8 cellular contexts compared by ENCODE assay signal in genomic region chr5:42948961-42949347, GRCh38.
A peak's percentile ranks its signal among the peaks of the same experiment; 100 is the strongest.
DNase-seq lines count a peak whose midpoint lies in the region; ATAC-seq, FAIRE-seq and TF ChIP-seq lines count a peak whose summit lies in the region.

No MANE protein-coding gene starts in this region.

- H3K27ac ChIP-seq in small intestine (ENCODE audit: low read depth in 1 of 2, low read length in 1 of 2) (peak overlapping the region; percentile 0 to 85), prostate gland (peak overlapping the region in 1 of 2 donors; percentile 84), aorta (ENCODE audit: low read depth in 1 of 2, low read length in 2 of 2) (no peak overlapping the region)

- H3K36me3 ChIP-seq in small intestine (ENCODE audit: control insufficient read depth in 2 of 2, insufficient read depth in 2 of 2, low read length in 2 of 2) (no peaks in the 10 kb centered on the region), prostate gland (no peaks in the 10 kb centered on the region), aorta (ENCODE audit: control insufficient read depth in 1 of 2, insufficient read depth in 2 of 2, low read length in 1 of 2) (no peaks in the 10 kb centered on the region)

- no peak for FAIRE-seq in small intestine (lab: Jason Lieb, UNC)

- no peaks in the 10 kb centered on the region for H3K4me1 ChIP-seq in small intestine (ENCODE audit: control insufficient read depth in 2 of 2, insufficient read depth in 1 of 2, low read depth in 1 of 2, low read length in 1 of 2)
- H3K4me1 ChIP-seq in prostate gland (replicated peaks), result no peaks in the 10 kb centered on the region
- H3K4me1 ChIP-seq in aorta (ENCODE audit: control insufficient read depth in 1 of 2, insufficient read depth in 2 of 2, low read length in 2 of 2), result no peaks in the 10 kb centered on the region

- DNase-seq in central memory CD8-positive, alpha-beta T cell (ENCODE audit: low spot score in 2 of 2), result no peak
- DNase-seq in small intestine (no peak), prostate gland (ENCODE audit: low spot score) (no peak), aorta (no peak), NCI-H82 treated with DMSO at 0.1 percent for 48 hours (lab: John Stamatoyannopoulos, UW; ENCODE audit: unreplicated experiment) (no peak), NOMO-1 (lab: John Stamatoyannopoulos, UW; ENCODE audit: unreplicated experiment in 2 of 2) (no peak)

- peaks cover 0 to 4% (median 0%) of the 10 kb centered on the region in 3 donors for H3K9me3 Mint-ChIP-seq in IgD-negative memory B cell
- no peaks in the 10 kb centered on the region for H3K9me3 Mint-ChIP-seq in central memory CD8-positive, alpha-beta T cell

- TF ChIP-seq POLR2A in GM18951 (IDR thresholded peaks at IDR 0.05; ENCODE audit: extremely low read depth, insufficient read depth, insufficient read length), result peak; percentile 7
- TF ChIP-seq POLR2A in prostate gland (IDR thresholded peaks at IDR 0.05), result no peak

- H3K27ac Mint-ChIP-seq in IgD-negative memory B cell, result peak overlapping the region; percentile 98 to 100 (median 98)
- H3K27ac Mint-ChIP-seq in central memory CD8-positive, alpha-beta T cell (ENCODE audit: low read depth), result peak overlapping the region; percentile 100

- peak overlapping the region; percentile 91 to 99 (median 96) for H3K4me3 Mint-ChIP-seq in IgD-negative memory B cell
- peak overlapping the region; percentile 93 for H3K4me3 Mint-ChIP-seq in central memory CD8-positive, alpha-beta T cell

- H3K27me3 ChIP-seq in small intestine (ENCODE audit: control insufficient read depth in 2 of 2, insufficient read depth in 2 of 2, low read length in 2 of 2), result peaks cover 0 to 24% of the 10 kb centered on the region in 2 donors
- H3K27me3 ChIP-seq in prostate gland (replicated peaks; ENCODE audit: insufficient read depth), result peaks cover 18% of the 10 kb centered on the region
- H3K27me3 ChIP-seq in aorta (ENCODE audit: control insufficient read depth in 1 of 2, insufficient read depth in 2 of 2, low read length in 1 of 2), result no peaks in the 10 kb centered on the region

- TF ChIP-seq CTCF in prostate gland (IDR thresholded peaks at IDR 0.05), result no peak

- H3K27me3 Mint-ChIP-seq in IgD-negative memory B cell, result no peaks in the 10 kb centered on the region
- H3K27me3 Mint-ChIP-seq in central memory CD8-positive, alpha-beta T cell, result no peaks in the 10 kb centered on the region

- intact Hi-C loops in prostate gland (cut with DNase I), result no loop called here
- intact Hi-C loops in aorta (cut with DNase I), result loop anchor here in 1 of 2 donors (5.0 to 10.0 kb wide), 2 partner anchors 42 to 96 kb away; partner anchors contain the start of gene ANXA2R

- in situ Hi-C loops in GM18951 (cut with MboI; ENCODE audit: low sequenced_read_pairs, unreplicated experiment), result no loop called here

- H3K4me3 ChIP-seq in small intestine (ENCODE audit: low read depth in 1 of 2, low read length in 2 of 2) (peak overlapping the region in 1 of 2 donors; percentile 1), prostate gland (no peak overlapping the region), aorta (ENCODE audit: low read length in 2 of 2) (no peak overlapping the region)

- WGBS in small intestine, 3 donors, result 12 to 22% (median 19%) methylated on average over 10 of the region's 10 CpGs
- 13% methylated on average over 10 of the region's 10 CpGs for WGBS in prostate gland
- 19 to 20% methylated on average over 10 of the region's 10 CpGs for WGBS in aorta, 2 donors

- H3K9me3 ChIP-seq in small intestine (ENCODE audit: control insufficient read depth, low read depth) (no peaks in the 10 kb centered on the region), prostate gland (no peaks in the 10 kb centered on the region), aorta (ENCODE audit: control insufficient read depth, low read length) (peaks cover 8% of the 10 kb centered on the region)

- H3K4me1 Mint-ChIP-seq in IgD-negative memory B cell, result peaks cover 5 to 26% (median 9%) of the 10 kb centered on the region in 3 donors
- H3K4me1 Mint-ChIP-seq in central memory CD8-positive, alpha-beta T cell, result peaks cover 34% of the 10 kb centered on the region

- H3K36me3 Mint-ChIP-seq in IgD-negative memory B cell, result no peaks in the 10 kb centered on the region
- peaks cover 36% of the 10 kb centered on the region for H3K36me3 Mint-ChIP-seq in central memory CD8-positive, alpha-beta T cell (ENCODE audit: insufficient read depth)

- ATAC-seq in central memory CD8-positive, alpha-beta T cell (replicated peaks; ENCODE audit: extremely low read depth, poor library complexity, severe bottlenecking), result no peak
- no peak for ATAC-seq in aorta (ENCODE audit: low FRiP score)

Comparison
In these comparisons a context has a peak if more than half of its experiments do, and no peak if none do; other contexts are left out.
1. H3K27ac ChIP-seq: peak in small intestine (2 of 2); none in aorta (0 of 2).